ENCODE assay signal across 14 cellular contexts in genomic region chr16:28196331-28196987, GRCh38. TPM values are rescaled to one million over a fixed set of nuclear protein-coding genes. Genes with fewer than 3 reads are reported as not detected.
A peak's percentile ranks its signal among the peaks of the same experiment; 100 is the strongest.
DNase-seq lines count a peak whose midpoint lies in the region; ATAC-seq and TF ChIP-seq lines count a peak whose summit lies in the region.
"Had no signal": no experiment of that assay in that cellular context is flagged by ENCODE, and none has a peak within 500 bp of the region (broad histone marks: within the 10 kb centered on the region; RNA-seq: fewer than 3 reads in every experiment).

No MANE protein-coding gene starts in this region.

- peaks cover 74% of the 10 kb centered on the region for H3K4me1 Mint-ChIP-seq in activated CD4-positive, alpha-beta T cell treated with anti-CD3 and anti-CD28 coated beads, Interleukin-2, amount 10 ng/mL, durations not matched to agents 7 days and 5 days
- peaks cover 51% of the 10 kb centered on the region for H3K4me1 Mint-ChIP-seq in chondrocyte (ENCODE audit: low read depth)

- ATAC-seq in RWPE2 (ENCODE audit: low read depth), result no peak
- no peak for ATAC-seq in upper lobe of left lung (ENCODE audit: low FRiP score in 2 of 2)
- ATAC-seq: HCT116 had no signal

- in situ Hi-C loops in G401 (cut with HindIII; ENCODE audit: low sequenced_read_pairs), result no loop called here

- no peaks in the 10 kb centered on the region for H3K9me3 ChIP-seq in RWPE2 (ENCODE audit: severe bottlenecking)
- no peaks in the 10 kb centered on the region for H3K9me3 ChIP-seq in upper lobe of left lung

- no peak for TF ChIP-seq POLR2A in upper lobe of left lung (IDR thresholded peaks at IDR 0.05)

- no peak for TF ChIP-seq CTCF in RWPE2 (IDR thresholded peaks at IDR 0.05; ENCODE audit: poor library complexity, severe bottlenecking)
- no peak for TF ChIP-seq CTCF in chondrocyte (IDR thresholded peaks at IDR 0.05)
- no peak for TF ChIP-seq CTCF in retinal pigment epithelial cell (conservative IDR thresholded peaks at IDR 0.05; ENCODE audit: low read depth, low read length)
- TF ChIP-seq CTCF in upper lobe of left lung (IDR thresholded peaks at IDR 0.05), result no peak

- no peak for DNase-seq in activated CD4-positive, alpha-beta T cell treated with anti-CD3 and anti-CD28 coated beads, Interleukin-2, amount 10 ng/mL, durations not matched to agents 7 days and 5 days
- DNase-seq in activated CD4-positive, alpha-beta T cell treated with anti-CD3 and anti-CD28 coated beads for 4 hours, result no peak
- DNase-seq in RWPE2 (ENCODE audit: low spot score), result no peak
- no peak for DNase-seq in chondrocyte (ENCODE audit: low spot score)
- peak; percentile 63 for DNase-seq in retinal pigment epithelial cell (ENCODE audit: low read depth)
- no peak for DNase-seq in NCI-H345 (lab: John Stamatoyannopoulos, UW)
- no peak for DNase-seq in upper lobe of left lung
- no peak for DNase-seq in G401 (ENCODE audit: low spot score)
- DNase-seq: ACHN, foreskin melanocyte, mammary epithelial cell, NCI-H187 had no signal

- H3K27me3 ChIP-seq in RWPE2 (ENCODE audit: insufficient read depth, poor library complexity, severe bottlenecking) (no peaks in the 10 kb centered on the region), upper lobe of left lung (no peaks in the 10 kb centered on the region)

- TF ChIP-seq EP300 in upper lobe of left lung (IDR thresholded peaks at IDR 0.05), result no peak

- H3K36me3 Mint-ChIP-seq in activated CD4-positive, alpha-beta T cell treated with anti-CD3 and anti-CD28 coated beads, Interleukin-2, amount 10 ng/mL, durations not matched to agents 7 days and 5 days (ENCODE audit: low read depth), result peaks cover 61% of the 10 kb centered on the region
- H3K36me3 Mint-ChIP-seq in chondrocyte (ENCODE audit: low read depth), result peaks cover 5% of the 10 kb centered on the region

- no peak overlapping the region for H3K4me3 ChIP-seq in RWPE2 (ENCODE audit: severe bottlenecking)
- H3K4me3 ChIP-seq in retinal pigment epithelial cell (ENCODE audit: low read length), result no peak overlapping the region
- H3K4me3 ChIP-seq in upper lobe of left lung, result no peak overlapping the region
- H3K4me3 ChIP-seq: skin epidermis had no signal

- CTCF ChIA-PET in activated CD4-positive, alpha-beta T cell treated with anti-CD3 and anti-CD28 coated beads, Interleukin-2, amount 10 ng/mL, durations not matched to agents 7 days and 5 days (lab: Charles Lee), result interaction anchor here (1.4 kb wide), 1 partner anchor 13 kb away, joined by 3 read pairs; no protein-coding TSS in a partner anchor

- H3K4me1 ChIP-seq in RWPE2 (ENCODE audit: insufficient read depth, poor library complexity, severe bottlenecking) (peaks cover 40% of the 10 kb centered on the region), upper lobe of left lung (peaks cover 13 to 30% (median 16%) of the 10 kb centered on the region in 4 donors)

- H3K27ac ChIP-seq in RWPE2 (ENCODE audit: poor library complexity, severe bottlenecking) (peak overlapping the region; percentile 89), upper lobe of left lung (peak overlapping the region in 1 of 4 donors; percentile 1)

- no peak overlapping the region for H3K4me3 Mint-ChIP-seq in activated CD4-positive, alpha-beta T cell treated with anti-CD3 and anti-CD28 coated beads, Interleukin-2, amount 10 ng/mL, durations not matched to agents 7 days and 5 days
- no peak overlapping the region for H3K4me3 Mint-ChIP-seq in chondrocyte (ENCODE audit: unreplicated experiment)

- 73 to 82% methylated on average over 5 of the region's 5 CpGs for WGBS in upper lobe of left lung, 2 donors

- no peaks in the 10 kb centered on the region for H3K27me3 Mint-ChIP-seq in activated CD4-positive, alpha-beta T cell treated with anti-CD3 and anti-CD28 coated beads, Interleukin-2, amount 10 ng/mL, durations not matched to agents 7 days and 5 days
- no peaks in the 10 kb centered on the region for H3K27me3 Mint-ChIP-seq in chondrocyte (ENCODE audit: low read depth)

- no peaks in the 10 kb centered on the region for H3K9me3 Mint-ChIP-seq in activated CD4-positive, alpha-beta T cell treated with anti-CD3 and anti-CD28 coated beads, Interleukin-2, amount 10 ng/mL, durations not matched to agents 7 days and 5 days
- no peaks in the 10 kb centered on the region for H3K9me3 Mint-ChIP-seq in chondrocyte (ENCODE audit: low read depth)

- POLR2A ChIA-PET in activated CD4-positive, alpha-beta T cell treated with anti-CD3 and anti-CD28 coated beads, Interleukin-2, amount 10 ng/mL, durations not matched to agents 7 days and 5 days (lab: Charles Lee), result no interaction called here

- H3K36me3 ChIP-seq in RWPE2 (ENCODE audit: low read depth) (peaks cover 62% of the 10 kb centered on the region), upper lobe of left lung (peaks cover 0 to 18% (median 6%) of the 10 kb centered on the region in 4 donors)

- peak overlapping the region; percentile 72 for H3K27ac Mint-ChIP-seq in activated CD4-positive, alpha-beta T cell treated with anti-CD3 and anti-CD28 coated beads, Interleukin-2, amount 10 ng/mL, durations not matched to agents 7 days and 5 days
- peak overlapping the region; percentile 60 for H3K27ac Mint-ChIP-seq in chondrocyte (ENCODE audit: unreplicated experiment)

RNA-seq across cellular contexts. Expression of gene XPO6, which starts 15.3 kb away (rescaled TPM):
- total RNA-seq in activated CD4-positive, alpha-beta T cell treated with anti-CD3 and anti-CD28 coated beads, Interleukin-2, amount 10 ng/mL, durations not matched to agents 7 days and 5 days, result 100 to 1,000 TPM; 237 to 304 TPM
- total RNA-seq in chondrocyte, result 124 to 133 TPM (median 128 TPM) in 3 replicates
- 100 to 1,000 TPM in 5 of 6 donors, 10 to 100 TPM in 1; 95.5 to 256 (median 129) TPM for total RNA-seq in upper lobe of left lung
- total RNA-seq in G401 (2014; rRNA removed; shearing (Covaris generic)), result 75.8 and 98.0 TPM in 2 replicates
